In genomic region chr5:139788294-139788875, GRCh38 we compare ENCODE assay signal across 8 cellular contexts. TPM values are rescaled to one million over a fixed set of nuclear protein-coding genes. Genes with fewer than 3 reads are reported as not detected.
A peak's percentile ranks its signal among the peaks of the same experiment; 100 is the strongest.
DNase-seq lines count a peak whose midpoint lies in the region; ATAC-seq and TF ChIP-seq lines count a peak whose summit lies in the region.

No MANE protein-coding gene starts in this region.

- H3K27ac ChIP-seq in RWPE2 (ENCODE audit: poor library complexity, severe bottlenecking): no peak overlapping the region

- H3K9me3 ChIP-seq in RWPE2 (ENCODE audit: severe bottlenecking): no peaks in the 10 kb centered on the region

- no peaks in the 10 kb centered on the region for H3K36me3 ChIP-seq in RWPE2 (ENCODE audit: low read depth)

- no peaks in the 10 kb centered on the region for H3K4me1 ChIP-seq in RWPE2 (ENCODE audit: insufficient read depth, poor library complexity, severe bottlenecking)

- ATAC-seq in RWPE2 (ENCODE audit: low read depth) (peak; percentile 1), omental fat pad (ENCODE audit: low FRiP score) (peak; percentile 35), GM18870 (IDR thresholded peaks at IDR 0.05; ENCODE audit: unreplicated experiment) (no peak)

- TF ChIP-seq CTCF in RWPE2 (IDR thresholded peaks at IDR 0.05; ENCODE audit: poor library complexity, severe bottlenecking): peak; percentile 30
- no peak for TF ChIP-seq CTCF in fibroblast of villous mesenchyme (IDR thresholded peaks at IDR 0.05; ENCODE audit: insufficient read depth, low read depth, low read length)
- TF ChIP-seq CTCF in omental fat pad (IDR thresholded peaks at IDR 0.05): no peak

- DNase-seq in Ammon's horn (ENCODE audit: low spot score): peak; percentile 88
- no peak for DNase-seq in RWPE2 (ENCODE audit: low spot score)
- no peak for DNase-seq in fibroblast of villous mesenchyme (ENCODE audit: low read depth)
- DNase-seq in omental fat pad (ENCODE audit: low spot score): no peak
- DNase-seq in stimulated activated naive CD4-positive, alpha-beta T cell treated with Interleukin-2 at 50 U/mL for 16 hours (lab: John Stamatoyannopoulos, UW): no peak
- no peak for DNase-seq in NCI-H510A (lab: John Stamatoyannopoulos, UW)
- DNase-seq in NCI-H2227 treated with DMSO at 0.1 percent for 48 hours (lab: John Stamatoyannopoulos, UW): no peak

- H3K4me3 ChIP-seq in RWPE2 (ENCODE audit: severe bottlenecking) (no peak overlapping the region), fibroblast of villous mesenchyme (ENCODE audit: low read depth, low read length) (peak overlapping the region; percentile 71)

- H3K27me3 ChIP-seq in RWPE2 (ENCODE audit: insufficient read depth, poor library complexity, severe bottlenecking): peaks cover 3% of the 10 kb centered on the region

RNA-seq across cellular contexts. Expression of gene PSD2, which starts 7.2 kb away (rescaled TPM):
- total RNA-seq in fibroblast of villous mesenchyme: under 0.01 TPM in 1 of 2 replicates, not detected in the other
- under 1 TPM in 3 of 4 donors, not detected in 1; 0.12 to 0.46 (median 0.16) TPM for total RNA-seq in omental fat pad
